13 cellular contexts compared by ENCODE assay signal in the genomic region with DNA sequence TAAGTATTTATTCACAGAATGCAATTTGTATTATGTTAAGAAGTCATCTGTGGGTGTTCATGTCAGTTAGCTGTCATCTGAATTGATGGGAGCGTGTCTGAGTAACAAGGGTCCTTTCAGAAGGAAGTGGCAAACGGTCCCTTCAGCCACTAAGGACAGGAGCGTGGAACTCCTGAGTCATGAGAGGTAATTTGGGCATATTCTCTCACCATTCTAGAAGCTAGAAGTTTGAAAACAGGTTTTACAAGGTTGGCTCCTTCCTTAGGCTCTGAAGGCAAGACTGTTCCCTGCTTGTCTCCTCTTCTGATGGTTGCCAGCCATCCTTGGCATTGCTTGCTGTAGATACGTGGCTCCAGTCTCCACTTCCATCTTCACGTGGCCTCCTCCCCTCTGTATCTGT. TPM values are rescaled to one million over a fixed set of nuclear protein-coding genes. Genes with fewer than 3 reads are reported as not detected.
A peak's percentile ranks its signal among the peaks of the same experiment; 100 is the strongest.
DNase-seq lines count a peak whose midpoint lies in the region; ATAC-seq and TF ChIP-seq lines count a peak whose summit lies in the region.
"Had no signal": no experiment of that assay in that cellular context is flagged by ENCODE, and none has a peak within 500 bp of the region (broad histone marks: within the 10 kb centered on the region; RNA-seq: fewer than 3 reads in every experiment).

No MANE protein-coding gene starts in this region.

- no peak overlapping the region for H3K4me3 ChIP-seq in stomach
- H3K4me3 ChIP-seq: neural progenitor cell had no signal

- no peaks in the 10 kb centered on the region for H3K27me3 Mint-ChIP-seq in activated CD8-positive, alpha-beta T cell treated with anti-CD3 and anti-CD28 coated beads for 36 hours
- no peaks in the 10 kb centered on the region for H3K27me3 Mint-ChIP-seq in activated CD8-positive, alpha-beta T cell treated with anti-CD3 and anti-CD28 coated beads, Interleukin-2, amount 10 ng/mL, durations not matched to agents 7 days and 5 days (ENCODE audit: low read depth)
- H3K27me3 Mint-ChIP-seq in WTC11 (ENCODE audit: low read depth) (no peaks in the 10 kb centered on the region), immature natural killer cell (ENCODE audit: low read depth in 3 of 3) (peaks cover 1 to 4% (median 2%) of the 10 kb centered on the region in 3 donors)
- H3K27me3 Mint-ChIP-seq in activated CD8-positive, alpha-beta memory T cell treated with anti-CD3 and anti-CD28 coated beads, Interleukin-2, amount 10 ng/mL, durations not matched to agents 7 days and 5 days: no peaks in the 10 kb centered on the region

- no peaks in the 10 kb centered on the region for H3K9me3 ChIP-seq in stomach
- H3K9me3 ChIP-seq: Caco-2 had no signal

- CTCF ChIA-PET in activated CD8-positive, alpha-beta T cell treated with anti-CD3 and anti-CD28 coated beads for 36 hours (lab: Charles Lee): interaction anchor here (1.4 to 1.8 kb wide), 5 partner anchors 8 to 99 kb away, joined by 3 to 4 read pairs (median 4); no protein-coding TSS in a partner anchor
- CTCF ChIA-PET in activated CD8-positive, alpha-beta T cell treated with anti-CD3 and anti-CD28 coated beads, Interleukin-2, amount 10 ng/mL, durations not matched to agents 7 days and 5 days (lab: Charles Lee): no interaction called here
- CTCF ChIA-PET in WTC11 (lab: Charles Lee): interaction anchor here (0.6 to 3.1 kb wide), 3 partner anchors 20 to 69 kb away, joined by 3 to 10 read pairs (median 4); a partner anchor contains a TSS
- CTCF ChIA-PET in activated CD8-positive, alpha-beta memory T cell treated with anti-CD3 and anti-CD28 coated beads, Interleukin-2, amount 10 ng/mL, durations not matched to agents 7 days and 5 days (lab: Charles Lee): interaction anchor here (1.4 to 1.6 kb wide), 2 partner anchors 18 to 21 kb away, joined by 4 read pairs; no protein-coding TSS in a partner anchor

- H3K9me3 Mint-ChIP-seq in activated CD8-positive, alpha-beta T cell treated with anti-CD3 and anti-CD28 coated beads for 36 hours: no peaks in the 10 kb centered on the region
- no peaks in the 10 kb centered on the region for H3K9me3 Mint-ChIP-seq in activated CD8-positive, alpha-beta T cell treated with anti-CD3 and anti-CD28 coated beads, Interleukin-2, amount 10 ng/mL, durations not matched to agents 7 days and 5 days (ENCODE audit: insufficient read depth)
- H3K9me3 Mint-ChIP-seq in WTC11 (no peaks in the 10 kb centered on the region), immature natural killer cell (no peaks in the 10 kb centered on the region)
- H3K9me3 Mint-ChIP-seq in activated CD8-positive, alpha-beta memory T cell treated with anti-CD3 and anti-CD28 coated beads, Interleukin-2, amount 10 ng/mL, durations not matched to agents 7 days and 5 days (ENCODE audit: low read depth): no peaks in the 10 kb centered on the region
- H3K9me3 Mint-ChIP-seq: neural progenitor cell had no signal

- no peak for TF ChIP-seq CTCF in activated CD8-positive, alpha-beta T cell treated with anti-CD3 and anti-CD28 coated beads for 36 hours (IDR thresholded peaks at IDR 0.05)
- TF ChIP-seq CTCF in WTC11 (IDR thresholded peaks at IDR 0.05): no peak
- TF ChIP-seq CTCF in stomach (IDR thresholded peaks at IDR 0.05): no peak

- 67 to 81% (median 79%) methylated on average over 5 of the region's 5 CpGs for WGBS in stomach, 5 donors

- no peak for DNase-seq in activated CD8-positive, alpha-beta T cell treated with anti-CD3 and anti-CD28 coated beads for 36 hours
- DNase-seq in activated CD8-positive, alpha-beta T cell treated with anti-CD3 and anti-CD28 coated beads, Interleukin-2, amount 10 ng/mL, durations not matched to agents 7 days and 5 days: no peak
- DNase-seq in WTC11 (ENCODE audit: low spot score) (no peak), immature natural killer cell (no peak), stomach (no peak), SHP77 treated with DMSO at 0.1 percent for 48 hours (lab: John Stamatoyannopoulos, UW) (no peak), mesenteric fat pad (ENCODE audit: low spot score) (no peak)
- DNase-seq in activated CD8-positive, alpha-beta memory T cell treated with anti-CD3 and anti-CD28 coated beads, Interleukin-2, amount 10 ng/mL, durations not matched to agents 7 days and 5 days: no peak
- DNase-seq: Caco-2; effector CD4-positive, alpha-beta T cell; NCI-H1436; NCI-H524 treated with DMSO at 0.1 percent for 48 hours had no signal

- POLR2A ChIA-PET in activated CD8-positive, alpha-beta T cell treated with anti-CD3 and anti-CD28 coated beads for 36 hours (lab: Charles Lee): no interaction called here
- POLR2A ChIA-PET in activated CD8-positive, alpha-beta T cell treated with anti-CD3 and anti-CD28 coated beads, Interleukin-2, amount 10 ng/mL, durations not matched to agents 7 days and 5 days (lab: Charles Lee): interaction anchor here (1.2 kb wide), 1 partner anchor 10 kb away, joined by 3 read pairs; no protein-coding TSS in a partner anchor
- POLR2A ChIA-PET in WTC11 (lab: Charles Lee): no interaction called here

- ATAC-seq in activated CD8-positive, alpha-beta T cell treated with anti-CD3 and anti-CD28 coated beads for 36 hours: peak; percentile 24
- no peak for ATAC-seq in activated CD8-positive, alpha-beta T cell treated with anti-CD3 and anti-CD28 coated beads, Interleukin-2, amount 10 ng/mL, durations not matched to agents 7 days and 5 days
- no peak for ATAC-seq in WTC11
- ATAC-seq in activated CD8-positive, alpha-beta memory T cell treated with anti-CD3 and anti-CD28 coated beads, Interleukin-2, amount 10 ng/mL, durations not matched to agents 7 days and 5 days: no peak

- H3K4me1 ChIP-seq in stomach: peaks cover 36 to 89% (median 63%) of the 10 kb centered on the region in 4 donors

- no peak overlapping the region for H3K27ac Mint-ChIP-seq in activated CD8-positive, alpha-beta T cell treated with anti-CD3 and anti-CD28 coated beads for 36 hours
- H3K27ac Mint-ChIP-seq in activated CD8-positive, alpha-beta T cell treated with anti-CD3 and anti-CD28 coated beads, Interleukin-2, amount 10 ng/mL, durations not matched to agents 7 days and 5 days: no peak overlapping the region
- H3K27ac Mint-ChIP-seq in WTC11 (peak overlapping the region; percentile 8; the same call in 1 of the 2 replicates), immature natural killer cell (peak overlapping the region; percentile 3 to 71 (median 40))
- no peak overlapping the region for H3K27ac Mint-ChIP-seq in activated CD8-positive, alpha-beta memory T cell treated with anti-CD3 and anti-CD28 coated beads, Interleukin-2, amount 10 ng/mL, durations not matched to agents 7 days and 5 days
- H3K27ac Mint-ChIP-seq: neural progenitor cell had no signal

- H3K36me3 Mint-ChIP-seq in activated CD8-positive, alpha-beta T cell treated with anti-CD3 and anti-CD28 coated beads for 36 hours (ENCODE audit: low read depth): peaks cover 5% of the 10 kb centered on the region
- H3K36me3 Mint-ChIP-seq in activated CD8-positive, alpha-beta T cell treated with anti-CD3 and anti-CD28 coated beads, Interleukin-2, amount 10 ng/mL, durations not matched to agents 7 days and 5 days (ENCODE audit: low read depth): peaks cover 1% of the 10 kb centered on the region
- H3K36me3 Mint-ChIP-seq in WTC11 (no peaks in the 10 kb centered on the region), immature natural killer cell (peaks cover 0 to 23% (median 11%) of the 10 kb centered on the region in 3 donors)
- peaks cover 8% of the 10 kb centered on the region for H3K36me3 Mint-ChIP-seq in activated CD8-positive, alpha-beta memory T cell treated with anti-CD3 and anti-CD28 coated beads, Interleukin-2, amount 10 ng/mL, durations not matched to agents 7 days and 5 days

- peaks cover 22% of the 10 kb centered on the region for H3K4me1 Mint-ChIP-seq in activated CD8-positive, alpha-beta T cell treated with anti-CD3 and anti-CD28 coated beads for 36 hours (ENCODE audit: low read depth)
- H3K4me1 Mint-ChIP-seq in activated CD8-positive, alpha-beta T cell treated with anti-CD3 and anti-CD28 coated beads, Interleukin-2, amount 10 ng/mL, durations not matched to agents 7 days and 5 days (ENCODE audit: low read depth): peaks cover 7% of the 10 kb centered on the region
- H3K4me1 Mint-ChIP-seq in WTC11: peaks cover 57% of the 10 kb centered on the region
- peaks cover 57 to 90% of the 10 kb centered on the region in 2 donors for H3K4me1 Mint-ChIP-seq in immature natural killer cell
- H3K4me1 Mint-ChIP-seq in activated CD8-positive, alpha-beta memory T cell treated with anti-CD3 and anti-CD28 coated beads, Interleukin-2, amount 10 ng/mL, durations not matched to agents 7 days and 5 days: peaks cover 8% of the 10 kb centered on the region

- no peak for TF ChIP-seq POLR2A in stomach (IDR thresholded peaks at IDR 0.05)

- no peak for TF ChIP-seq EP300 in stomach (IDR thresholded peaks at IDR 0.05)

- intact Hi-C loops in activated CD8-positive, alpha-beta T cell treated with anti-CD3 and anti-CD28 coated beads for 36 hours (cut with micrococcal nuclease): no loop called here
- intact Hi-C loops in stomach (cut with DNase I; ENCODE audit: low total_unique reads): no loop called here

- peaks cover 0 to 41% (median 13%) of the 10 kb centered on the region in 4 donors for H3K36me3 ChIP-seq in stomach
- H3K36me3 ChIP-seq: neural progenitor cell had no signal

- H3K4me3 Mint-ChIP-seq in activated CD8-positive, alpha-beta T cell treated with anti-CD3 and anti-CD28 coated beads for 36 hours: no peak overlapping the region
- H3K4me3 Mint-ChIP-seq in activated CD8-positive, alpha-beta T cell treated with anti-CD3 and anti-CD28 coated beads, Interleukin-2, amount 10 ng/mL, durations not matched to agents 7 days and 5 days: no peak overlapping the region
- H3K4me3 Mint-ChIP-seq in WTC11 (no peak overlapping the region), immature natural killer cell (peak overlapping the region in 1 of 5 donors; percentile 4)
- no peak overlapping the region for H3K4me3 Mint-ChIP-seq in activated CD8-positive, alpha-beta memory T cell treated with anti-CD3 and anti-CD28 coated beads, Interleukin-2, amount 10 ng/mL, durations not matched to agents 7 days and 5 days
- H3K4me3 Mint-ChIP-seq: neural progenitor cell had no signal

- H3K27ac ChIP-seq in stomach: peak overlapping the region in 4 of 5 donors; percentile 1 to 95 (median 86)
- H3K27ac ChIP-seq: neural progenitor cell had no signal

- H3K27me3 ChIP-seq in stomach: no peaks in the 10 kb centered on the region
- H3K27me3 ChIP-seq: neural progenitor cell had no signal

TF ChIP-seq in WTC11, 78 proteins besides CTCF, POLR2A, EP300 and RAD21 (continues in another document):
- no peak for TF ChIP-seq NFYB (CRISPR knock-in tag; conservative IDR thresholded peaks at IDR 0.05; ENCODE audit: low read depth)

RNA-seq across cellular contexts. Expression of a gene that starts 19.7 kb away (rescaled TPM):
- total RNA-seq in activated CD8-positive, alpha-beta T cell treated with anti-CD3 and anti-CD28 coated beads for 36 hours: 10 to 100 TPM; 36.8 to 38.9 TPM
- total RNA-seq in activated CD8-positive, alpha-beta T cell treated with anti-CD3 and anti-CD28 coated beads, Interleukin-2, amount 10 ng/mL, durations not matched to agents 7 days and 5 days: 10 to 100 TPM; 71.3 to 71.9 TPM
- total RNA-seq in WTC11 (2021): 26.2 to 29.7 TPM (median 29.5 TPM) in 3 replicates
- polyA plus RNA-seq in immature natural killer cell: 10 to 100 TPM; 26.9 to 70.6 (median 33.1) TPM
- total RNA-seq in stomach: 100 to 1,000 TPM in 4 of 5 donors, 10 to 100 TPM in 1; 16.5 to 192 (median 148) TPM
- 10 to 100 TPM in 1 of 3 donors, 1 to 10 TPM in 2; 5.1 to 16.9 (median 8.9) TPM for polyA plus RNA-seq in stomach
- total RNA-seq in activated CD8-positive, alpha-beta memory T cell treated with anti-CD3 and anti-CD28 coated beads, Interleukin-2, amount 10 ng/mL, durations not matched to agents 7 days and 5 days: 10 to 100 TPM; 53.3 to 58.1 TPM
- total RNA-seq in mesenteric fat pad: 101 TPM

Comparison
In these comparisons a context has a peak if more than half of its experiments do, and no peak if none do; other contexts are left out.
1. H3K27ac Mint-ChIP-seq: peak in WTC11 (single experiment) and immature natural killer cell (6 of 6); none in activated CD8-positive, alpha-beta T cell treated with anti-CD3 and anti-CD28 coated beads for 36 hours (single experiment), activated CD8-positive, alpha-beta T cell treated with anti-CD3 and anti-CD28 coated beads, Interleukin-2, amount 10 ng/mL, durations not matched to agents 7 days and 5 days (single experiment) and activated CD8-positive, alpha-beta memory T cell treated with anti-CD3 and anti-CD28 coated beads, Interleukin-2, amount 10 ng/mL, durations not matched to agents 7 days and 5 days (single experiment).